ENCODE assay signal across 8 cellular contexts in genomic region chr7:1533569-1534329, GRCh38. TPM values are rescaled to one million over a fixed set of nuclear protein-coding genes. Genes with fewer than 3 reads are reported as not detected.
DNase-seq lines count a peak whose midpoint lies in the region; ATAC-seq and TF ChIP-seq lines count a peak whose summit lies in the region.

No MANE protein-coding gene starts in this region.

- WGBS in smooth muscle cell (ENCODE audit: low lambda C conversion rate), result 62% methylated on average over 19 of the region's 24 CpGs

- no peaks in the 10 kb centered on the region for H3K27me3 Mint-ChIP-seq in Calu3 (ENCODE audit: unreplicated experiment)
- peaks cover 6% of the 10 kb centered on the region for H3K27me3 Mint-ChIP-seq in activated naive CD4-positive, alpha-beta T cell treated with anti-CD3 and anti-CD28 coated beads, Interleukin-2, amount 10 ng/mL, durations not matched to agents 7 days and 5 days

- DNase-seq in Calu3 (peak; percentile 82), HT-29 (ENCODE audit: low spot score) (peak; percentile 62), left cardiac atrium (peak; percentile 62), smooth muscle cell (lab: John Stamatoyannopoulos, UW; ENCODE audit: unreplicated experiment) (peak; percentile 20), ureter (ENCODE audit: low spot score) (no peak)
- no peak for DNase-seq in activated naive CD4-positive, alpha-beta T cell treated with anti-CD3 and anti-CD28 coated beads, Interleukin-2, amount 10 ng/mL, durations not matched to agents 7 days and 5 days
- no peak for DNase-seq in activated CD4-positive, CD25-positive, alpha-beta regulatory T cell (lab: John Stamatoyannopoulos, UW)

- H3K9me3 Mint-ChIP-seq in Calu3 (ENCODE audit: low read depth, unreplicated experiment), result no peaks in the 10 kb centered on the region
- no peaks in the 10 kb centered on the region for H3K9me3 Mint-ChIP-seq in activated naive CD4-positive, alpha-beta T cell treated with anti-CD3 and anti-CD28 coated beads, Interleukin-2, amount 10 ng/mL, durations not matched to agents 7 days and 5 days

- H3K9me3 ChIP-seq in smooth muscle cell (replicated peaks; ENCODE audit: low read depth), result no peaks in the 10 kb centered on the region

- CTCF ChIA-PET in Calu3 (lab: Charles Lee), result interaction anchor here (0.8 to 3.4 kb wide), 5 partner anchors 10 to 76 kb away, joined by 3 to 16 read pairs (median 3); partner anchors contain the start of gene TMEM184A
- CTCF ChIA-PET in activated naive CD4-positive, alpha-beta T cell treated with anti-CD3 and anti-CD28 coated beads, Interleukin-2, amount 10 ng/mL, durations not matched to agents 7 days and 5 days (lab: Charles Lee), result interaction anchor here (1.1 to 1.5 kb wide), 4 partner anchors 23 to 340 kb away, joined by 3 to 4 read pairs (median 4); no protein-coding TSS in a partner anchor

- H3K4me3 Mint-ChIP-seq in Calu3 (ENCODE audit: low read depth, unreplicated experiment), result peak overlapping the region; percentile 96
- peak overlapping the region; percentile 89 for H3K4me3 Mint-ChIP-seq in activated naive CD4-positive, alpha-beta T cell treated with anti-CD3 and anti-CD28 coated beads, Interleukin-2, amount 10 ng/mL, durations not matched to agents 7 days and 5 days

- H3K4me1 ChIP-seq in smooth muscle cell (ENCODE audit: low read depth), result peaks cover 16% of the 10 kb centered on the region

- H3K36me3 ChIP-seq in smooth muscle cell (ENCODE audit: low read depth), result no peaks in the 10 kb centered on the region

- H2AFZ ChIP-seq in smooth muscle cell (ENCODE audit: low read depth), result no peak overlapping the region

- peaks cover 53% of the 10 kb centered on the region for H3K4me1 Mint-ChIP-seq in Calu3 (ENCODE audit: low read depth, unreplicated experiment)
- peaks cover 27% of the 10 kb centered on the region for H3K4me1 Mint-ChIP-seq in activated naive CD4-positive, alpha-beta T cell treated with anti-CD3 and anti-CD28 coated beads, Interleukin-2, amount 10 ng/mL, durations not matched to agents 7 days and 5 days

- peaks cover 13% of the 10 kb centered on the region for H3F3A ChIP-seq in smooth muscle cell (ENCODE audit: low read depth)

- no TSS peak for BruUV-seq in Calu3 (replicated peaks; lab: Mats Ljungman, UMichigan)

- peaks cover 41% of the 10 kb centered on the region for H3K79me2 ChIP-seq in smooth muscle cell (ENCODE audit: low read depth)

- ATAC-seq in left cardiac atrium, result peak in 1 of 2 donors; percentile 14
- ATAC-seq in GM21423 (IDR thresholded peaks at IDR 0.05; ENCODE audit: unreplicated experiment), result no peak

- peak overlapping the region; percentile 89 for H3K27ac Mint-ChIP-seq in Calu3 (ENCODE audit: unreplicated experiment)
- H3K27ac Mint-ChIP-seq in activated naive CD4-positive, alpha-beta T cell treated with anti-CD3 and anti-CD28 coated beads, Interleukin-2, amount 10 ng/mL, durations not matched to agents 7 days and 5 days, result peak overlapping the region; percentile 96

- peaks cover 92% of the 10 kb centered on the region for H3K36me3 Mint-ChIP-seq in Calu3 (ENCODE audit: insufficient read depth, unreplicated experiment)
- H3K36me3 Mint-ChIP-seq in activated naive CD4-positive, alpha-beta T cell treated with anti-CD3 and anti-CD28 coated beads, Interleukin-2, amount 10 ng/mL, durations not matched to agents 7 days and 5 days, result peaks cover 7% of the 10 kb centered on the region

- H4K20me1 ChIP-seq in smooth muscle cell (ENCODE audit: low read depth), result peaks cover 27% of the 10 kb centered on the region

- no peaks in the 10 kb centered on the region for H3K27me3 ChIP-seq in smooth muscle cell (ENCODE audit: low read depth)

- no peak overlapping the region for H3K4me3 ChIP-seq in smooth muscle cell

- intact Hi-C loops in Calu3 (cut with micrococcal nuclease; ENCODE audit: unreplicated experiment) (loop anchor here (2.0 kb wide), 1 partner anchor 23 kb away; the partner anchor contains the start of gene TMEM184A), left cardiac atrium (cut with DNase I) (no loop called here)

- peak overlapping the region; percentile 97 for H3K27ac ChIP-seq in smooth muscle cell (ENCODE audit: low read depth)

- H3K9ac ChIP-seq in smooth muscle cell (ENCODE audit: low read depth), result peak overlapping the region; percentile 85

- TF ChIP-seq CTCF in Calu3 (IDR thresholded peaks at IDR 0.05; ENCODE audit: unreplicated experiment) (no peak), smooth muscle cell (IDR thresholded peaks at IDR 0.05; ENCODE audit: borderline replicate concordance, insufficient read depth, poor library complexity, severe bottlenecking) (no peak)

- peak overlapping the region; percentile 85 for H3K4me2 ChIP-seq in smooth muscle cell

RNA-seq across cellular contexts. Expression of gene MAFK, which starts 3.2 kb away (rescaled TPM):
- total RNA-seq in Calu3 (2022) (105 and 113 TPM in 2 replicates), left cardiac atrium (10 to 100 TPM; 43.6 to 73.1 TPM), smooth muscle cell (8.5 and 8.8 TPM in 2 replicates), ureter (34.6 TPM)
- total RNA-seq in HT-29 (2014; rRNA removed; shearing (Covaris generic)), result 92.6 and 95.0 TPM in 2 replicates
- polyA plus RNA-seq in smooth muscle cell, result 2.8 and 4.4 TPM in 2 replicates

RNA-seq across cellular contexts. Expression of gene TMEM184A, which starts 22.3 kb away (rescaled TPM):
- 61.9 and 75.8 TPM in 2 replicates for total RNA-seq in Calu3 (2022)
- 47.2 and 50.9 TPM in 2 replicates for total RNA-seq in HT-29 (2014; rRNA removed; shearing (Covaris generic))
- under 1 TPM; 0.18 to 0.31 TPM for total RNA-seq in left cardiac atrium
- 4.8 and 6.6 TPM in 2 replicates for total RNA-seq in smooth muscle cell
- polyA plus RNA-seq in smooth muscle cell, result 1.6 and 4.5 TPM in 2 replicates
- total RNA-seq in ureter, result 142 TPM

RNA-seq across cellular contexts. Expression of gene INTS1, which starts 29.6 kb away (rescaled TPM):
- total RNA-seq in Calu3 (2022) (177 and 192 TPM in 2 replicates), left cardiac atrium (10 to 100 TPM; 26.9 to 42.4 TPM), smooth muscle cell (18.2 and 18.9 TPM in 2 replicates), ureter (97.5 TPM)
- 117 and 141 TPM in 2 replicates for total RNA-seq in HT-29 (2014; rRNA removed; shearing (Covaris generic))
- 48.0 and 51.2 TPM in 2 replicates for polyA plus RNA-seq in smooth muscle cell

RNA-seq across cellular contexts. Expression of gene PSMG3, which starts 36.1 kb away (rescaled TPM):
- total RNA-seq in Calu3 (2022) (64.0 and 67.2 TPM in 2 replicates), left cardiac atrium (10 to 100 TPM; 14.3 to 15.0 TPM), smooth muscle cell (24.5 and 30.7 TPM in 2 replicates), ureter (32.0 TPM)
- total RNA-seq in HT-29 (2014; rRNA removed; shearing (Covaris generic)), result 129 and 149 TPM in 2 replicates
- polyA plus RNA-seq in smooth muscle cell, result 45.2 and 45.3 TPM in 2 replicates

Comparison
In these comparisons a context has a peak if more than half of its experiments do, and no peak if none do; other contexts are left out.
1. DNase-seq: peak in Calu3 (single experiment), HT-29 (single experiment), left cardiac atrium (single experiment) and smooth muscle cell (single experiment); none in activated naive CD4-positive, alpha-beta T cell treated with anti-CD3 and anti-CD28 coated beads, Interleukin-2, amount 10 ng/mL, durations not matched to agents 7 days and 5 days (single experiment), ureter (single experiment) and activated CD4-positive, CD25-positive, alpha-beta regulatory T cell (0 of 4).